ENCODE assay signal across 1 cellular context in genomic region chr4:184348311-184349233, GRCh38.
TF ChIP-seq lines count a peak whose summit lies in the region.

No MANE protein-coding gene starts in this region.

TF ChIP-seq in GM12878, 131 proteins besides CTCF, POLR2A, EP300 and RAD21 (continued from another document and continues in another):
- TF ChIP-seq BCL3 (IDR thresholded peaks at IDR 0.05; ENCODE audit: borderline replicate concordance, insufficient read depth, low read depth, low read length, poor library complexity, severe bottlenecking), result peak; percentile 21
- TF ChIP-seq MTA2 (IDR thresholded peaks at IDR 0.05; ENCODE audit: low read depth), result no peak
- TF ChIP-seq MEF2A (IDR thresholded peaks at IDR 0.05; ENCODE audit: insufficient read depth, low read depth, low read length), result no peak
- TF ChIP-seq BACH1 (IDR thresholded peaks at IDR 0.05; ENCODE audit: borderline replicate concordance), result no peak
- TF ChIP-seq GATAD2B (conservative IDR thresholded peaks at IDR 0.05; ENCODE audit: low read depth), result 0 out of 2 replicates have a peak, but pooled peaks have one; percentile 19
- TF ChIP-seq SRF (IDR thresholded peaks at IDR 0.05; ENCODE audit: low read depth in 2 of 2, low read length in 2 of 2), result no peak
- no peak for TF ChIP-seq SKIL (IDR thresholded peaks at IDR 0.05; ENCODE audit: low read depth, poor library complexity, severe bottlenecking)
- TF ChIP-seq ZNF24 (IDR thresholded peaks at IDR 0.05), result peak; percentile 63
- TF ChIP-seq HDAC6 (IDR thresholded peaks at IDR 0.05; ENCODE audit: unreplicated experiment), result no peak
- TF ChIP-seq NKRF (conservative IDR thresholded peaks at IDR 0.05), result 0 out of 2 replicates have a peak, but pooled peaks have one; percentile 21
- TF ChIP-seq PAX5 (IDR thresholded peaks at IDR 0.05; ENCODE audit: borderline replicate concordance, low read depth, low read length), result no peak
- no peak for TF ChIP-seq IRF3 (IDR thresholded peaks at IDR 0.05)
- TF ChIP-seq ZBTB40 (IDR thresholded peaks at IDR 0.05; ENCODE audit: borderline replicate concordance), result no peak
- no peak for TF ChIP-seq RELB (IDR thresholded peaks at IDR 0.05; ENCODE audit: low read depth)
- TF ChIP-seq NBN (IDR thresholded peaks at IDR 0.05), result 0 out of 2 replicates have a peak, but pooled peaks have one; percentile 18
- peak; percentile 6 to 16; a peak in 1 of 4 replicates for TF ChIP-seq IKZF2 (IDR thresholded peaks at IDR 0.05)
- no peak for TF ChIP-seq TARDBP (IDR thresholded peaks at IDR 0.05; ENCODE audit: borderline replicate concordance)
- TF ChIP-seq BMI1 (IDR thresholded peaks at IDR 0.05; ENCODE audit: borderline replicate concordance), result no peak
- TF ChIP-seq MEF2B (IDR thresholded peaks at IDR 0.05; ENCODE audit: partially characterized antibody, poor library complexity, severe bottlenecking), result no peak
- TF ChIP-seq NFYA (IDR thresholded peaks at IDR 0.05; ENCODE audit: borderline replicate concordance, low read depth, low read length), result no peak
- no peak for TF ChIP-seq ZBED1 (IDR thresholded peaks at IDR 0.05; ENCODE audit: borderline replicate concordance)
- TF ChIP-seq BCL11A (IDR thresholded peaks at IDR 0.05; ENCODE audit: low read depth, low read length), result no peak
- no peak for TF ChIP-seq RELA (IDR thresholded peaks at IDR 0.05; ENCODE audit: borderline replicate concordance, partially characterized antibody)
- TF ChIP-seq ZBTB4 (CRISPR knock-in tag; IDR thresholded peaks at IDR 0.05), result peak; percentile 6; the same call in 1 of the 2 replicates
- no peak for TF ChIP-seq RUNX3 (IDR thresholded peaks at IDR 0.05; ENCODE audit: low read length)
- TF ChIP-seq STAT1 (conservative IDR thresholded peaks at IDR 0.05), result no peak
- no peak for TF ChIP-seq ELK1 (IDR thresholded peaks at IDR 0.05; ENCODE audit: low read depth, low read length)
- TF ChIP-seq MTA3 (IDR thresholded peaks at IDR 0.05; ENCODE audit: borderline replicate concordance, low read length), result no peak
- no peak for TF ChIP-seq SP1 (IDR thresholded peaks at IDR 0.05; ENCODE audit: low read depth, low read length)
- TF ChIP-seq WRNIP1 (IDR thresholded peaks at IDR 0.05; ENCODE audit: borderline replicate concordance, low read depth, low read length), result no peak
- TF ChIP-seq RB1 (IDR thresholded peaks at IDR 0.05; ENCODE audit: borderline replicate concordance), result no peak
- TF ChIP-seq PKNOX1 (IDR thresholded peaks at IDR 0.05), result no peak
- no peak for TF ChIP-seq MAX (IDR thresholded peaks at IDR 0.05; ENCODE audit: low read depth, low read length)
- TF ChIP-seq ASH2L (IDR thresholded peaks at IDR 0.05; ENCODE audit: borderline replicate concordance, low read depth), result no peak
- TF ChIP-seq CREB1 (IDR thresholded peaks at IDR 0.05; ENCODE audit: low read depth), result no peak
